In genomic region chr16:53282975-53283946, GRCh38 we compare ENCODE assay signal across 8 cellular contexts.
DNase-seq lines count a peak whose midpoint lies in the region; ATAC-seq and TF ChIP-seq lines count a peak whose summit lies in the region.

No MANE protein-coding gene starts in this region.

- H3K4me3 ChIP-seq in PC-9, result no peak overlapping the region
- H3K4me3 ChIP-seq in esophagus muscularis mucosa, result no peak overlapping the region
- H3K4me3 ChIP-seq in prostate gland, result no peak overlapping the region
- no peak overlapping the region for H3K4me3 ChIP-seq in effector memory CD4-positive, alpha-beta T cell (ENCODE audit: insufficient read depth, low read depth, low read length, poor library complexity, severe bottlenecking)

- no TSS peak for BruUV-seq in PC-9 (replicated peaks; lab: Mats Ljungman, UMichigan)

- H3K36me3 Mint-ChIP-seq in CD4-positive, alpha-beta T cell (ENCODE audit: low read depth), result peaks cover 29% of the 10 kb centered on the region

- H3K4me2 ChIP-seq in PC-9, result no peak overlapping the region

- TF ChIP-seq EP300 in esophagus muscularis mucosa (IDR thresholded peaks at IDR 0.05), result no peak

- no peaks in the 10 kb centered on the region for H3K9me2 ChIP-seq in PC-9 (ENCODE audit: insufficient read depth)

- H3K27me3 Mint-ChIP-seq in CD4-positive, alpha-beta T cell, result no peaks in the 10 kb centered on the region

- CTCF ChIA-PET in CD4-positive, alpha-beta T cell (lab: Charles Lee), result interaction anchor here (1.0 to 2.0 kb wide), 2 partner anchors 9 to 228 kb away, joined by 4 to 7 read pairs; partner anchors contain the start of gene CHD9
- CTCF ChIA-PET in PC-9 (lab: Charles Lee), result interaction anchor here (0.6 to 1.1 kb wide), 7 partner anchors 9 to 1469 kb away, joined by 3 to 5 read pairs (median 3); partner anchors contain the start of gene CHD9

- no peak overlapping the region for H3K27ac Mint-ChIP-seq in CD4-positive, alpha-beta T cell

- intact Hi-C loops in CD4-positive, alpha-beta T cell (cut with DNase I, micrococcal nuclease), result loop anchor here (2.0 kb wide), 1 partner anchor 228 kb away; the partner anchor contains the start of gene CHD9 (in 2 of the 2)
- intact Hi-C loops in PC-9 (cut with micrococcal nuclease; ENCODE audit: unreplicated experiment) (loop anchor here (1.0 kb wide), 1 partner anchor 228 kb away; no protein-coding TSS in a partner anchor), esophagus muscularis mucosa (cut with DNase I) (loop anchor here (10.0 kb wide), 1 partner anchor 228 kb away; the partner anchor contains the start of genes CHD9 and CHD9NB), prostate gland (cut with DNase I) (loop anchor here (10.0 kb wide), 1 partner anchor 228 kb away; the partner anchor contains the start of genes CHD9 and CHD9NB)

- DNase-seq in CD4-positive, alpha-beta T cell, result no peak
- DNase-seq in HPDE6-E6E7 (ENCODE audit: extremely low spot score), result peak; percentile 28
- peak in 1 of 2 experiments; percentile 53 for DNase-seq in PC-9
- no peak for DNase-seq in esophagus muscularis mucosa (ENCODE audit: extremely low spot score)
- no peak for DNase-seq in prostate gland (ENCODE audit: low spot score)
- no peak for DNase-seq in effector memory CD4-positive, alpha-beta T cell

- H2AFZ ChIP-seq in PC-9, result no peak overlapping the region

- WGBS in esophagus muscularis mucosa, result 63% methylated on average over 3 of the region's 3 CpGs
- WGBS in prostate gland, result 72% methylated on average over 3 of the region's 3 CpGs

- ATAC-seq in CD4-positive, alpha-beta T cell (ENCODE audit: poor library complexity), result no peak
- no peak for ATAC-seq in GM18870 (IDR thresholded peaks at IDR 0.05; ENCODE audit: unreplicated experiment)
- ATAC-seq in GM21515 (IDR thresholded peaks at IDR 0.05; ENCODE audit: unreplicated experiment), result no peak

- no peaks in the 10 kb centered on the region for H3K9me3 Mint-ChIP-seq in CD4-positive, alpha-beta T cell

- H3K4me3 Mint-ChIP-seq in CD4-positive, alpha-beta T cell, result no peak overlapping the region

- no peaks in the 10 kb centered on the region for H3K9me3 ChIP-seq in CD4-positive, alpha-beta T cell (ENCODE audit: control insufficient read depth, low read length)
- H3K9me3 ChIP-seq in PC-9 (ENCODE audit: insufficient read depth, low read depth) (no peaks in the 10 kb centered on the region), esophagus muscularis mucosa (no peaks in the 10 kb centered on the region), prostate gland (no peaks in the 10 kb centered on the region)
- H3K9me3 ChIP-seq in effector memory CD4-positive, alpha-beta T cell (ENCODE audit: control insufficient read depth, low read length), result no peaks in the 10 kb centered on the region

- TF ChIP-seq POLR2A in esophagus muscularis mucosa (IDR thresholded peaks at IDR 0.05; ENCODE audit: low read depth) (no peak), prostate gland (IDR thresholded peaks at IDR 0.05) (no peak)

- no peaks in the 10 kb centered on the region for H3F3A ChIP-seq in PC-9 (ENCODE audit: insufficient read depth, low read depth)

- no peaks in the 10 kb centered on the region for H3K27me3 ChIP-seq in CD4-positive, alpha-beta T cell (ENCODE audit: control insufficient read depth, insufficient read depth, low read length)
- H3K27me3 ChIP-seq in PC-9 (ENCODE audit: insufficient read depth, low read depth) (no peaks in the 10 kb centered on the region), esophagus muscularis mucosa (no peaks in the 10 kb centered on the region), prostate gland (replicated peaks; ENCODE audit: insufficient read depth) (no peaks in the 10 kb centered on the region)
- H3K27me3 ChIP-seq in effector memory CD4-positive, alpha-beta T cell (replicated peaks; ENCODE audit: control insufficient read depth, insufficient read depth, low read length, poor library complexity, severe bottlenecking), result no peaks in the 10 kb centered on the region

- H3K4me1 ChIP-seq in PC-9 (replicated peaks; ENCODE audit: insufficient read depth), result no peaks in the 10 kb centered on the region
- peaks cover 0 to 21% (median 8%) of the 10 kb centered on the region in 4 donors for H3K4me1 ChIP-seq in esophagus muscularis mucosa
- H3K4me1 ChIP-seq in prostate gland (replicated peaks), result no peaks in the 10 kb centered on the region
- no peaks in the 10 kb centered on the region for H3K4me1 ChIP-seq in effector memory CD4-positive, alpha-beta T cell (ENCODE audit: control insufficient read depth, insufficient read depth, low read length, poor library complexity, severe bottlenecking)

- no peak overlapping the region for H3K27ac ChIP-seq in CD4-positive, alpha-beta T cell (ENCODE audit: low read depth, low read length)
- H3K27ac ChIP-seq in PC-9 (no peak overlapping the region), esophagus muscularis mucosa (replicated peaks in 1 of 4) (no peak overlapping the region), prostate gland (no peak overlapping the region)
- no peak overlapping the region for H3K27ac ChIP-seq in effector memory CD4-positive, alpha-beta T cell (ENCODE audit: insufficient read depth, low read length, poor library complexity, severe bottlenecking)

- POLR2A ChIA-PET in CD4-positive, alpha-beta T cell (lab: Charles Lee), result interaction anchor here (0.9 kb wide), 1 partner anchor 228 kb away, joined by 6 read pairs; the partner anchor contains the start of gene CHD9
- POLR2A ChIA-PET in PC-9 (lab: Charles Lee; ENCODE audit: unreplicated experiment), result interaction anchor here (0.6 kb wide), 1 partner anchor 732 kb away, joined by 3 read pairs; no protein-coding TSS in a partner anchor

- H3K4me1 Mint-ChIP-seq in CD4-positive, alpha-beta T cell (ENCODE audit: low read depth), result no peaks in the 10 kb centered on the region

- no peaks in the 10 kb centered on the region for H3K79me2 ChIP-seq in PC-9 (ENCODE audit: low read depth)

- no peaks in the 10 kb centered on the region for H4K20me1 ChIP-seq in PC-9 (ENCODE audit: insufficient read depth)

- H3K36me3 ChIP-seq in PC-9 (ENCODE audit: low read depth), result peaks cover 6% of the 10 kb centered on the region; the same call in 1 of the 2 replicates
- peaks cover 28 to 74% (median 48%) of the 10 kb centered on the region in 4 donors for H3K36me3 ChIP-seq in esophagus muscularis mucosa
- H3K36me3 ChIP-seq in prostate gland, result peaks cover 6 to 7% of the 10 kb centered on the region in 2 donors
- H3K36me3 ChIP-seq in effector memory CD4-positive, alpha-beta T cell (ENCODE audit: control insufficient read depth, insufficient read depth, low read length), result peaks cover 18% of the 10 kb centered on the region

- peak; percentile 56 for TF ChIP-seq CTCF in CD4-positive, alpha-beta T cell (IDR thresholded peaks at IDR 0.05)
- TF ChIP-seq CTCF in PC-9 (conservative IDR thresholded peaks at IDR 0.05) (peak; percentile 78), esophagus muscularis mucosa (IDR thresholded peaks at IDR 0.05) (peak; percentile 22 to 50 (median 30)), prostate gland (IDR thresholded peaks at IDR 0.05) (peak in 3 of 4 experiments; percentile 36 to 53 (median 49))
